Comparison of ENCODE assay signal across 26 cellular contexts in the genomic region with DNA sequence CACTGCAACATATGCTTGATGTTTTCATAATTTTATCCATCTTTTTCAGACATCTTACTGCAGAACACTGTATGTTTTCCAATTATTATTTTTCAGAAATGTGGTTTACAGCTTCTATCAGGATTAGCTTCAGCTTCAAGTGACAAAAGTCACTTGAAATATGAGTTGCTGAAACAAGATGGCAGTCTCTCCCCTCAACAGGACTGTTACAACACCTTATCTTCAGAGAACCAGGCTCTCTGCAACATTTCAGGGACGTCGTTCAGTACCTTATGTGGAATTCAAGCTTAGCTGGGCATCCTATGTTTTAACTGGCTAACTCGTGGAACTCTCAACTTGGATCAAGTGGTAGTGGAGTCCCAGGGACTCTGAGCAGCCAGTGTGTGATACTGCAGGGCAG. TPM values are rescaled to one million over a fixed set of nuclear protein-coding genes. Genes with fewer than 3 reads are reported as not detected.
DNase-seq lines count a peak whose midpoint lies in the region; ATAC-seq, FAIRE-seq and TF ChIP-seq lines count a peak whose summit lies in the region.
"Had no signal": no experiment of that assay in that cellular context is flagged by ENCODE, and none has a peak within 500 bp of the region (broad histone marks: within the 10 kb centered on the region; RNA-seq: fewer than 3 reads in every experiment).

No MANE protein-coding gene starts in this region.

- no peak for ATAC-seq in CD4-positive, CD25-positive, alpha-beta regulatory T cell (ENCODE audit: low read depth in 2 of 2)
- no peak for ATAC-seq in WTC11
- ATAC-seq in natural killer cell treated with Interleukin-12 subunit alpha and Interleukin-12 subunit beta and Interleukin-15 and Interleukin-18, amount 100 ng/mL, for 72 hours: no peak
- no peak for ATAC-seq in GM18498 (IDR thresholded peaks at IDR 0.05; ENCODE audit: unreplicated experiment)
- ATAC-seq: esophagus mucosa; left ventricle myocardium superior; stimulated activated naive CD8-positive, alpha-beta T cell treated with anti-CD3 and anti-CD28 coated beads, Interleukin-15, amount 100 ng/mL, for 72 hours had no signal

- TF ChIP-seq CTCF in WTC11 (IDR thresholded peaks at IDR 0.05): no peak
- no peak for TF ChIP-seq CTCF in kidney (IDR thresholded peaks at IDR 0.05; ENCODE audit: borderline replicate concordance, extremely low read depth, insufficient read depth)

- POLR2A ChIA-PET in WTC11 (lab: Charles Lee): no interaction called here

- no peaks in the 10 kb centered on the region for H3K27me3 Mint-ChIP-seq in T-helper 2 cell treated with Interferon-gamma antibody and Interleukin-4, amounts not matched to agents 5 μg/mL and 100 μg/mL, for 36 hours (ENCODE audit: low read depth)
- H3K27me3 Mint-ChIP-seq in CD4-positive, CD25-positive, alpha-beta regulatory T cell: no peaks in the 10 kb centered on the region
- no peaks in the 10 kb centered on the region for H3K27me3 Mint-ChIP-seq in WTC11 (ENCODE audit: low read depth)
- no peaks in the 10 kb centered on the region for H3K27me3 Mint-ChIP-seq in natural killer cell treated with Interleukin-12 subunit alpha and Interleukin-12 subunit beta and Interleukin-15 and Interleukin-18, amount 100 ng/mL, for 72 hours
- H3K27me3 Mint-ChIP-seq: activated CD4-positive, alpha-beta memory T cell treated with anti-CD3 and anti-CD28 coated beads for 36 hours; activated naive CD8-positive, alpha-beta T cell treated with anti-CD3 and anti-CD28 coated beads for 36 hours; stimulated activated naive CD8-positive, alpha-beta T cell treated with anti-CD3 and anti-CD28 coated beads, Interleukin-15, amount 100 ng/mL, for 72 hours had no signal

- no peak overlapping the region for H3K9ac ChIP-seq in kidney (ENCODE audit: low read length in 2 of 2)

- H3K36me3 ChIP-seq in CD4-positive, CD25-positive, alpha-beta regulatory T cell (ENCODE audit: control insufficient read depth, insufficient read depth, low read length): peaks cover 32% of the 10 kb centered on the region
- peaks cover 16 to 29% of the 10 kb centered on the region in 2 donors for H3K36me3 ChIP-seq in kidney (ENCODE audit: control insufficient read depth in 1 of 2, insufficient read depth in 2 of 2, low read length in 2 of 2)
- peaks cover 17% of the 10 kb centered on the region for H3K36me3 ChIP-seq in effector memory CD4-positive, alpha-beta T cell (ENCODE audit: control insufficient read depth, insufficient read depth, low read length)

- peaks cover 50% of the 10 kb centered on the region for H3K36me3 Mint-ChIP-seq in T-helper 2 cell treated with Interferon-gamma antibody and Interleukin-4, amounts not matched to agents 5 μg/mL and 100 μg/mL, for 36 hours (ENCODE audit: low read depth)
- H3K36me3 Mint-ChIP-seq in CD4-positive, CD25-positive, alpha-beta regulatory T cell: peaks cover 20% of the 10 kb centered on the region
- peaks cover 44% of the 10 kb centered on the region for H3K36me3 Mint-ChIP-seq in WTC11
- peaks cover 32% of the 10 kb centered on the region for H3K36me3 Mint-ChIP-seq in natural killer cell treated with Interleukin-12 subunit alpha and Interleukin-12 subunit beta and Interleukin-15 and Interleukin-18, amount 100 ng/mL, for 72 hours

- no peak overlapping the region for H3K27ac Mint-ChIP-seq in T-helper 2 cell treated with Interferon-gamma antibody and Interleukin-4, amounts not matched to agents 5 μg/mL and 100 μg/mL, for 36 hours
- no peak overlapping the region for H3K27ac Mint-ChIP-seq in CD4-positive, CD25-positive, alpha-beta regulatory T cell
- H3K27ac Mint-ChIP-seq in WTC11: peak overlapping the region; percentile 70; the same call in 1 of the 2 replicates
- H3K27ac Mint-ChIP-seq in natural killer cell treated with Interleukin-12 subunit alpha and Interleukin-12 subunit beta and Interleukin-15 and Interleukin-18, amount 100 ng/mL, for 72 hours: peak overlapping the region in 1 of 2 donors; percentile 79

- no peak overlapping the region for H3K27ac ChIP-seq in CD4-positive, CD25-positive, alpha-beta regulatory T cell (ENCODE audit: insufficient read depth, low read length, poor library complexity, severe bottlenecking)
- H3K27ac ChIP-seq in kidney (ENCODE audit: low read depth in 2 of 2, low read length in 2 of 2): no peak overlapping the region
- no peak overlapping the region for H3K27ac ChIP-seq in effector memory CD4-positive, alpha-beta T cell (ENCODE audit: insufficient read depth, low read length, poor library complexity, severe bottlenecking)
- H3K27ac ChIP-seq: neutrophil, tibial nerve had no signal

- peaks cover 30% of the 10 kb centered on the region for H3K4me1 ChIP-seq in CD4-positive, CD25-positive, alpha-beta regulatory T cell (ENCODE audit: control insufficient read depth, insufficient read depth, low read length, poor library complexity, severe bottlenecking)
- peaks cover 14 to 22% of the 10 kb centered on the region in 2 donors for H3K4me1 ChIP-seq in kidney (ENCODE audit: control insufficient read depth in 1 of 2, insufficient read depth in 1 of 2, low read depth in 1 of 2, low read length in 2 of 2)
- peaks cover 17% of the 10 kb centered on the region for H3K4me1 ChIP-seq in effector memory CD4-positive, alpha-beta T cell (ENCODE audit: control insufficient read depth, insufficient read depth, low read length, poor library complexity, severe bottlenecking)

- DNase-seq in T-helper 2 cell treated with Interferon-gamma antibody and Interleukin-4, amounts not matched to agents 5 μg/mL and 100 μg/mL, for 36 hours (ENCODE audit: low spot score): no peak
- no peak for DNase-seq in T-helper 2 cell
- DNase-seq in CD4-positive, CD25-positive, alpha-beta regulatory T cell: no peak
- no peak for DNase-seq in WTC11 (ENCODE audit: low spot score)
- no peak for DNase-seq in natural killer cell treated with Interleukin-12 subunit alpha and Interleukin-12 subunit beta and Interleukin-15 and Interleukin-18, amount 100 ng/mL, for 72 hours (ENCODE audit: low spot score)
- DNase-seq in kidney: no peak
- no peak for DNase-seq in effector memory CD4-positive, alpha-beta T cell
- DNase-seq: activated CD4-positive, alpha-beta memory T cell treated with anti-CD3 and anti-CD28 coated beads for 36 hours; activated naive CD8-positive, alpha-beta T cell treated with anti-CD3 and anti-CD28 coated beads for 36 hours; effector CD8-positive, alpha-beta T cell; foreskin melanocyte; GOT3; left ventricle myocardium superior; NCI-H1105 treated with DMSO at 0.1 percent for 48 hours; NCI-H2081; NCI-H345; Right ventricle myocardium superior; stimulated activated CD4-positive, alpha-beta T cell treated with anti-CD3 and anti-CD28 coated beads, Interleukin-2, amount 100 ng/mL, for 48 hours; stimulated activated naive CD8-positive, alpha-beta T cell treated with anti-CD3 and anti-CD28 coated beads, Interleukin-15, amount 100 ng/mL, for 72 hours had no signal

- no peaks in the 10 kb centered on the region for H3K27me3 ChIP-seq in CD4-positive, CD25-positive, alpha-beta regulatory T cell (ENCODE audit: control insufficient read depth, insufficient read depth, low read length)
- H3K27me3 ChIP-seq in effector memory CD4-positive, alpha-beta T cell (replicated peaks; ENCODE audit: control insufficient read depth, insufficient read depth, low read length, poor library complexity, severe bottlenecking): no peaks in the 10 kb centered on the region
- H3K27me3 ChIP-seq: tibial nerve had no signal

- H3K9me3 Mint-ChIP-seq in T-helper 2 cell treated with Interferon-gamma antibody and Interleukin-4, amounts not matched to agents 5 μg/mL and 100 μg/mL, for 36 hours: no peaks in the 10 kb centered on the region
- no peaks in the 10 kb centered on the region for H3K9me3 Mint-ChIP-seq in CD4-positive, CD25-positive, alpha-beta regulatory T cell
- no peaks in the 10 kb centered on the region for H3K9me3 Mint-ChIP-seq in WTC11
- H3K9me3 Mint-ChIP-seq in natural killer cell treated with Interleukin-12 subunit alpha and Interleukin-12 subunit beta and Interleukin-15 and Interleukin-18, amount 100 ng/mL, for 72 hours: no peaks in the 10 kb centered on the region
- H3K9me3 Mint-ChIP-seq: activated CD4-positive, alpha-beta memory T cell treated with anti-CD3 and anti-CD28 coated beads for 36 hours; activated naive CD8-positive, alpha-beta T cell treated with anti-CD3 and anti-CD28 coated beads for 36 hours; stimulated activated naive CD8-positive, alpha-beta T cell treated with anti-CD3 and anti-CD28 coated beads, Interleukin-15, amount 100 ng/mL, for 72 hours had no signal

- H3K9me3 ChIP-seq in CD4-positive, CD25-positive, alpha-beta regulatory T cell (ENCODE audit: control insufficient read depth in 2 of 2, low read length in 2 of 2): no peaks in the 10 kb centered on the region
- no peaks in the 10 kb centered on the region for H3K9me3 ChIP-seq in kidney (ENCODE audit: control insufficient read depth in 1 of 2, low read length in 2 of 2)
- H3K9me3 ChIP-seq in effector memory CD4-positive, alpha-beta T cell (ENCODE audit: control insufficient read depth, low read length): no peaks in the 10 kb centered on the region
- H3K9me3 ChIP-seq: neutrophil, tibial nerve had no signal

- H3K4me1 Mint-ChIP-seq in T-helper 2 cell treated with Interferon-gamma antibody and Interleukin-4, amounts not matched to agents 5 μg/mL and 100 μg/mL, for 36 hours (ENCODE audit: low read depth): peaks cover 31% of the 10 kb centered on the region
- peaks cover 9 to 39% (median 31%) of the 10 kb centered on the region in 4 donors for H3K4me1 Mint-ChIP-seq in CD4-positive, CD25-positive, alpha-beta regulatory T cell
- peaks cover 25% of the 10 kb centered on the region for H3K4me1 Mint-ChIP-seq in WTC11
- peaks cover 29 to 34% of the 10 kb centered on the region in 2 donors for H3K4me1 Mint-ChIP-seq in natural killer cell treated with Interleukin-12 subunit alpha and Interleukin-12 subunit beta and Interleukin-15 and Interleukin-18, amount 100 ng/mL, for 72 hours (ENCODE audit: low read depth in 2 of 2)

- H3K4me3 ChIP-seq in CD4-positive, CD25-positive, alpha-beta regulatory T cell (ENCODE audit: low read depth, low read length): no peak overlapping the region
- H3K4me3 ChIP-seq in kidney (ENCODE audit: low read length in 2 of 2): no peak overlapping the region
- no peak overlapping the region for H3K4me3 ChIP-seq in effector memory CD4-positive, alpha-beta T cell (ENCODE audit: insufficient read depth, low read depth, low read length, poor library complexity, severe bottlenecking)
- H3K4me3 ChIP-seq: smooth muscle cell, tibial nerve had no signal

- intact Hi-C loops in kidney (cut with DNase I): no loop called here

- CTCF ChIA-PET in WTC11 (lab: Charles Lee): interaction anchor here (1.8 kb wide), 1 partner anchor 10 kb away, joined by 8 read pairs; no protein-coding TSS in a partner anchor

- H3K4me3 Mint-ChIP-seq in T-helper 2 cell treated with Interferon-gamma antibody and Interleukin-4, amounts not matched to agents 5 μg/mL and 100 μg/mL, for 36 hours: peak overlapping the region; percentile 33
- peak overlapping the region; percentile 88 to 93 (median 92) for H3K4me3 Mint-ChIP-seq in CD4-positive, CD25-positive, alpha-beta regulatory T cell
- H3K4me3 Mint-ChIP-seq in WTC11: no peak overlapping the region
- peak overlapping the region; percentile 94 for H3K4me3 Mint-ChIP-seq in natural killer cell treated with Interleukin-12 subunit alpha and Interleukin-12 subunit beta and Interleukin-15 and Interleukin-18, amount 100 ng/mL, for 72 hours

- no peak for FAIRE-seq in kidney (lab: Jason Lieb, UNC)
- FAIRE-seq: A204.1, GM18507 had no signal

RNA-seq across cellular contexts. Expression of gene UBE2G2, which starts 2.0 kb away (rescaled TPM):
- 109 TPM for total RNA-seq in CD4-positive, CD25-positive, alpha-beta regulatory T cell
- 10 to 100 TPM; 42.8 to 50.9 (median 49.0) TPM for polyA plus RNA-seq in CD4-positive, CD25-positive, alpha-beta regulatory T cell
- total RNA-seq in WTC11 (2021): 109 to 117 TPM (median 113 TPM) in 3 replicates
- total RNA-seq in natural killer cell treated with Interleukin-12 subunit alpha and Interleukin-12 subunit beta and Interleukin-15 and Interleukin-18, amount 100 ng/mL, for 72 hours: 100 to 1,000 TPM in 1 of 2 donors, 10 to 100 TPM in 1; 89.7 to 164 TPM
- 86.0 TPM for total RNA-seq in kidney
- polyA plus RNA-seq in kidney (ENCODE audit: insufficient read depth, low read depth, low replicate concordance): 39.4 TPM

RNA-seq across cellular contexts. Expression of gene SUMO3, which starts 14.2 kb away (rescaled TPM):
- total RNA-seq in CD4-positive, CD25-positive, alpha-beta regulatory T cell: 65.8 TPM
- polyA plus RNA-seq in CD4-positive, CD25-positive, alpha-beta regulatory T cell: 10 to 100 TPM; 76.3 to 88.9 (median 80.2) TPM
- total RNA-seq in WTC11 (2021): 81.7 to 86.3 TPM (median 85.4 TPM) in 3 replicates
- 10 to 100 TPM; 50.1 to 53.9 TPM for total RNA-seq in natural killer cell treated with Interleukin-12 subunit alpha and Interleukin-12 subunit beta and Interleukin-15 and Interleukin-18, amount 100 ng/mL, for 72 hours
- total RNA-seq in kidney: 88.6 TPM
- 89.9 TPM for polyA plus RNA-seq in kidney (ENCODE audit: insufficient read depth, low read depth, low replicate concordance)
